ENCODE assay signal across 1 cellular context in genomic region chr13:72062566-72062965, GRCh38.
TF ChIP-seq lines count a peak whose summit lies in the region.

No MANE protein-coding gene starts in this region.

TF ChIP-seq in endothelial cell of umbilical vein, 7 proteins besides CTCF, POLR2A, EP300 and RAD21 (continued from another document):
- TF ChIP-seq POLR2AphosphoS5 (IDR thresholded peaks at IDR 0.05; ENCODE audit: insufficient read depth, low read depth, low read length) (no peak), FOS (IDR thresholded peaks at IDR 0.05; ENCODE audit: borderline replicate concordance, insufficient read depth, low read length) (no peak)
